20 cellular contexts compared by ENCODE assay signal in genomic region chr2:69998761-69999160, GRCh38. TPM values are rescaled to one million over a fixed set of nuclear protein-coding genes. Genes with fewer than 3 reads are reported as not detected.
DNase-seq lines count a peak whose midpoint lies in the region; ATAC-seq and TF ChIP-seq lines count a peak whose summit lies in the region.
"Had no signal": no experiment of that assay in that cellular context is flagged by ENCODE, and none has a peak within 500 bp of the region (broad histone marks: within the 10 kb centered on the region; RNA-seq: fewer than 3 reads in every experiment).

No MANE protein-coding gene starts in this region.

- H3K9me3 ChIP-seq in esophagus squamous epithelium (no peaks in the 10 kb centered on the region), neutrophil (no peaks in the 10 kb centered on the region)
- H3K9me3 ChIP-seq: SJSA1 had no signal

- intact Hi-C loops in esophagus squamous epithelium (cut with DNase I): no loop called here
- intact Hi-C loops in activated T-helper 2 cell treated with anti-CD3 and anti-CD28 coated beads, Interferon-gamma antibody, Interleukin-2, Interleukin-4, amounts not matched to agents 10 μg/mL and 5 μg/mL and 100 μg/mL, durations not matched to agents 14 hours and 24 hours and 36 hours (cut with micrococcal nuclease): no loop called here

- no peaks in the 10 kb centered on the region for H3K79me2 ChIP-seq in GM23338 (replicated peaks; ENCODE audit: insufficient read depth)

- TF ChIP-seq CTCF in GM23338 (conservative IDR thresholded peaks at IDR 0.05; ENCODE audit: low read depth in 2 of 2) (no peak), WTC11 (IDR thresholded peaks at IDR 0.05) (no peak), esophagus squamous epithelium (IDR thresholded peaks at IDR 0.05) (no peak), neutrophil (IDR thresholded peaks at IDR 0.05) (no peak)

- no peaks in the 10 kb centered on the region for H3F3A ChIP-seq in GM23338 (replicated peaks; ENCODE audit: low read depth)

- H3K36me3 ChIP-seq in GM23338 (ENCODE audit: insufficient read depth): no peaks in the 10 kb centered on the region; the same call in 1 of the 2 replicates
- peaks cover 0 to 27% (median 0%) of the 10 kb centered on the region in 3 donors for H3K36me3 ChIP-seq in esophagus squamous epithelium
- H3K36me3 ChIP-seq in neutrophil: peaks cover 28% of the 10 kb centered on the region
- H3K36me3 ChIP-seq: SJSA1 had no signal

- H3K4me3 ChIP-seq in GM23338 (no peak overlapping the region), esophagus squamous epithelium (no peak overlapping the region), neutrophil (ENCODE audit: low read depth in 1 of 2, low read length in 1 of 2) (no peak overlapping the region)
- H3K4me3 ChIP-seq: SJSA1 had no signal

- CTCF ChIA-PET in WTC11 (lab: Charles Lee): interaction anchor here (2.7 kb wide), 1 partner anchor 72 kb away, joined by 8 read pairs; no protein-coding TSS in a partner anchor
- CTCF ChIA-PET in activated CD8-positive, alpha-beta T cell treated with anti-CD3 and anti-CD28 coated beads, Interleukin-2, amount 10 ng/mL, durations not matched to agents 7 days and 5 days (lab: Charles Lee): no interaction called here

- H3K27me3 Mint-ChIP-seq in GM23338 (ENCODE audit: insufficient read depth, low read depth, poor library complexity) (peaks cover 8% of the 10 kb centered on the region), WTC11 (ENCODE audit: low read depth) (no peaks in the 10 kb centered on the region)
- no peaks in the 10 kb centered on the region for H3K27me3 Mint-ChIP-seq in activated CD8-positive, alpha-beta T cell treated with anti-CD3 and anti-CD28 coated beads, Interleukin-2, amount 10 ng/mL, durations not matched to agents 7 days and 5 days (ENCODE audit: low read depth)
- H3K27me3 Mint-ChIP-seq in activated T-helper 2 cell treated with anti-CD3 and anti-CD28 coated beads, Interferon-gamma antibody, Interleukin-2, Interleukin-4, amounts not matched to agents 10 μg/mL and 5 μg/mL and 100 μg/mL, durations not matched to agents 14 hours and 24 hours and 36 hours (ENCODE audit: low read depth): no peaks in the 10 kb centered on the region
- H3K27me3 Mint-ChIP-seq: B cell; CD4-positive, CD25-positive, alpha-beta regulatory T cell; IgD-negative memory B cell had no signal

- peak; percentile 49 for ATAC-seq in GM23338
- ATAC-seq in WTC11: peak; percentile 33
- no peak for ATAC-seq in activated CD8-positive, alpha-beta T cell treated with anti-CD3 and anti-CD28 coated beads, Interleukin-2, amount 10 ng/mL, durations not matched to agents 7 days and 5 days
- ATAC-seq in HG02885 (IDR thresholded peaks at IDR 0.05; ENCODE audit: poor library complexity, unreplicated experiment): no peak
- ATAC-seq in HG02763 (IDR thresholded peaks at IDR 0.05; ENCODE audit: unreplicated experiment): no peak
- ATAC-seq: Panc1 had no signal

- H3K27ac ChIP-seq in GM23338 (ENCODE audit: low read depth): peak overlapping the region; percentile 66; the same call in 1 of the 2 replicates
- H3K27ac ChIP-seq in esophagus squamous epithelium: peak overlapping the region in 3 of 4 donors; percentile 59 to 82 (median 80)
- H3K27ac ChIP-seq in neutrophil: peak overlapping the region; percentile 87
- H3K27ac ChIP-seq: SJSA1 had no signal

- POLR2A ChIA-PET in WTC11 (lab: Charles Lee): interaction anchor here (0.6 to 0.7 kb wide), 2 partner anchors 59 to 80 kb away, joined by 3 to 8 read pairs; no protein-coding TSS in a partner anchor
- POLR2A ChIA-PET in activated CD8-positive, alpha-beta T cell treated with anti-CD3 and anti-CD28 coated beads, Interleukin-2, amount 10 ng/mL, durations not matched to agents 7 days and 5 days (lab: Charles Lee): interaction anchor here (0.8 kb wide), 1 partner anchor 72 kb away, joined by 4 read pairs; no protein-coding TSS in a partner anchor

- TF ChIP-seq POLR2A in esophagus squamous epithelium (IDR thresholded peaks at IDR 0.05): no peak

- peaks cover 38% of the 10 kb centered on the region for H3K4me1 Mint-ChIP-seq in GM23338
- peaks cover 38% of the 10 kb centered on the region for H3K4me1 Mint-ChIP-seq in WTC11
- H3K4me1 Mint-ChIP-seq in activated CD8-positive, alpha-beta T cell treated with anti-CD3 and anti-CD28 coated beads, Interleukin-2, amount 10 ng/mL, durations not matched to agents 7 days and 5 days (ENCODE audit: low read depth): peaks cover 28% of the 10 kb centered on the region
- H3K4me1 Mint-ChIP-seq in activated T-helper 2 cell treated with anti-CD3 and anti-CD28 coated beads, Interferon-gamma antibody, Interleukin-2, Interleukin-4, amounts not matched to agents 10 μg/mL and 5 μg/mL and 100 μg/mL, durations not matched to agents 14 hours and 24 hours and 36 hours (ENCODE audit: low read depth): peaks cover 16% of the 10 kb centered on the region

- H2AFZ ChIP-seq in GM23338: no peak overlapping the region

- no peak overlapping the region for H3K4me2 ChIP-seq in GM23338

- H3K4me3 Mint-ChIP-seq in GM23338 (no peak overlapping the region), WTC11 (no peak overlapping the region)
- H3K4me3 Mint-ChIP-seq in activated CD8-positive, alpha-beta T cell treated with anti-CD3 and anti-CD28 coated beads, Interleukin-2, amount 10 ng/mL, durations not matched to agents 7 days and 5 days: no peak overlapping the region
- H3K4me3 Mint-ChIP-seq in activated T-helper 2 cell treated with anti-CD3 and anti-CD28 coated beads, Interferon-gamma antibody, Interleukin-2, Interleukin-4, amounts not matched to agents 10 μg/mL and 5 μg/mL and 100 μg/mL, durations not matched to agents 14 hours and 24 hours and 36 hours (ENCODE audit: low read depth): no peak overlapping the region
- H3K4me3 Mint-ChIP-seq: B cell; CD4-positive, CD25-positive, alpha-beta regulatory T cell; IgD-negative memory B cell had no signal

- H3K9me3 Mint-ChIP-seq in GM23338 (no peaks in the 10 kb centered on the region), WTC11 (no peaks in the 10 kb centered on the region)
- no peaks in the 10 kb centered on the region for H3K9me3 Mint-ChIP-seq in activated CD8-positive, alpha-beta T cell treated with anti-CD3 and anti-CD28 coated beads, Interleukin-2, amount 10 ng/mL, durations not matched to agents 7 days and 5 days (ENCODE audit: insufficient read depth)
- no peaks in the 10 kb centered on the region for H3K9me3 Mint-ChIP-seq in activated T-helper 2 cell treated with anti-CD3 and anti-CD28 coated beads, Interferon-gamma antibody, Interleukin-2, Interleukin-4, amounts not matched to agents 10 μg/mL and 5 μg/mL and 100 μg/mL, durations not matched to agents 14 hours and 24 hours and 36 hours
- H3K9me3 Mint-ChIP-seq: CD4-positive, CD25-positive, alpha-beta regulatory T cell; IgD-negative memory B cell had no signal

- no peaks in the 10 kb centered on the region for H4K20me1 ChIP-seq in GM23338 (replicated peaks; ENCODE audit: insufficient read depth)

- H3K27me3 ChIP-seq in GM23338 (ENCODE audit: insufficient read depth) (no peaks in the 10 kb centered on the region), esophagus squamous epithelium (no peaks in the 10 kb centered on the region), neutrophil (no peaks in the 10 kb centered on the region)
- H3K27me3 ChIP-seq: SJSA1 had no signal

- peaks cover 8% of the 10 kb centered on the region for H3K4me1 ChIP-seq in GM23338 (ENCODE audit: insufficient read depth)
- H3K4me1 ChIP-seq in esophagus squamous epithelium: peaks cover 0 to 32% (median 0%) of the 10 kb centered on the region in 3 donors
- peaks cover 50 to 58% of the 10 kb centered on the region in 2 experiments for H3K4me1 ChIP-seq in neutrophil (ENCODE audit: control insufficient read depth in 1 of 2, insufficient read depth in 1 of 2, low read depth in 1 of 2, low read length in 1 of 2)

- H3K27ac Mint-ChIP-seq in GM23338 (no peak overlapping the region), WTC11 (no peak overlapping the region; the same call in 1 of the 2 replicates)
- H3K27ac Mint-ChIP-seq in activated CD8-positive, alpha-beta T cell treated with anti-CD3 and anti-CD28 coated beads, Interleukin-2, amount 10 ng/mL, durations not matched to agents 7 days and 5 days: no peak overlapping the region
- H3K27ac Mint-ChIP-seq in activated T-helper 2 cell treated with anti-CD3 and anti-CD28 coated beads, Interferon-gamma antibody, Interleukin-2, Interleukin-4, amounts not matched to agents 10 μg/mL and 5 μg/mL and 100 μg/mL, durations not matched to agents 14 hours and 24 hours and 36 hours: no peak overlapping the region
- H3K27ac Mint-ChIP-seq: B cell; CD4-positive, CD25-positive, alpha-beta regulatory T cell; IgD-negative memory B cell had no signal

- WGBS in esophagus squamous epithelium, 2 donors: 84 to 95% methylated on average over 5 to 6 of the region's 6 CpGs

- DNase-seq in GM23338 (ENCODE audit: low spot score) (peak; percentile 33), WTC11 (ENCODE audit: low spot score) (no peak), esophagus squamous epithelium (lab: John Stamatoyannopoulos, UW) (no peak)
- no peak for DNase-seq in activated CD8-positive, alpha-beta T cell treated with anti-CD3 and anti-CD28 coated beads, Interleukin-2, amount 10 ng/mL, durations not matched to agents 7 days and 5 days
- no peak for DNase-seq in activated T-helper 2 cell treated with anti-CD3 and anti-CD28 coated beads, Interferon-gamma antibody, Interleukin-2, Interleukin-4, amounts not matched to agents 10 μg/mL and 5 μg/mL and 100 μg/mL, durations not matched to agents 14 hours and 24 hours and 36 hours (ENCODE audit: low spot score)
- DNase-seq: 8988T; CD4-positive, CD25-positive, alpha-beta regulatory T cell; COR-L47; HCEC 1CT; Karpas-422; NCI-H1417 treated with DMSO at 0.1 percent for 48 hours; NCI-H1930; NCI-H526 had no signal

- no peaks in the 10 kb centered on the region for H3K9me2 ChIP-seq in GM23338 (ENCODE audit: insufficient read depth)

- H3K36me3 Mint-ChIP-seq in GM23338 (ENCODE audit: low read depth): peaks cover 9% of the 10 kb centered on the region; the same call in 2 of the 3 replicates
- H3K36me3 Mint-ChIP-seq in WTC11: no peaks in the 10 kb centered on the region
- H3K36me3 Mint-ChIP-seq in activated CD8-positive, alpha-beta T cell treated with anti-CD3 and anti-CD28 coated beads, Interleukin-2, amount 10 ng/mL, durations not matched to agents 7 days and 5 days (ENCODE audit: low read depth): peaks cover 2% of the 10 kb centered on the region
- H3K36me3 Mint-ChIP-seq in activated T-helper 2 cell treated with anti-CD3 and anti-CD28 coated beads, Interferon-gamma antibody, Interleukin-2, Interleukin-4, amounts not matched to agents 10 μg/mL and 5 μg/mL and 100 μg/mL, durations not matched to agents 14 hours and 24 hours and 36 hours (ENCODE audit: low read depth): peaks cover 5% of the 10 kb centered on the region

RNA-seq across cellular contexts. Expression of gene ASPRV1, which starts 37.3 kb away (rescaled TPM):
- 0.82 and 1.4 TPM in 2 replicates for total RNA-seq in GM23338 (2014; rRNA removed; shearing (Covaris generic))
- polyA plus RNA-seq in GM23338 (2016; fragmentation: Nextera tagmentation; extraction: Ambion mirVana): 0.54 and 0.60 TPM in 2 replicates
- total RNA-seq in WTC11 (2021) (0.73 to 1.3 TPM (median 1.1 TPM) in 3 replicates), esophagus squamous epithelium (1 to 10 TPM in 1 of 4 donors, under 1 TPM in 3; 0.18 to 1.5 (median 0.34) TPM)
- total RNA-seq in activated CD8-positive, alpha-beta T cell treated with anti-CD3 and anti-CD28 coated beads, Interleukin-2, amount 10 ng/mL, durations not matched to agents 7 days and 5 days: under 1 TPM; 0.74 to 0.78 TPM
- total RNA-seq in activated T-helper 2 cell treated with anti-CD3 and anti-CD28 coated beads, Interferon-gamma antibody, Interleukin-2, Interleukin-4, amounts not matched to agents 10 μg/mL and 5 μg/mL and 100 μg/mL, durations not matched to agents 14 hours and 24 hours and 36 hours: 1.0 and 1.1 TPM in 2 replicates

Comparison
In these comparisons a context has a peak if more than half of its experiments do, and no peak if none do; other contexts are left out.
1. ATAC-seq: peak in GM23338 (single experiment) and WTC11 (single experiment); none in activated CD8-positive, alpha-beta T cell treated with anti-CD3 and anti-CD28 coated beads, Interleukin-2, amount 10 ng/mL, durations not matched to agents 7 days and 5 days (single experiment), HG02885 (single experiment) and HG02763 (single experiment).
2. Peak in every context shown above with its lines, with median percentiles within 50 percentile points of each other: H3K27ac ChIP-seq.